Comparison of ENCODE assay signal across 11 cellular contexts in genomic region chr5:172931001-172931536, GRCh38. TPM values are rescaled to one million over a fixed set of nuclear protein-coding genes. Genes with fewer than 3 reads are reported as not detected.
DNase-seq lines count a peak whose midpoint lies in the region; ATAC-seq lines count a peak whose summit lies in the region.
"Had no signal": no experiment of that assay in that cellular context is flagged by ENCODE, and none has a peak within 500 bp of the region (broad histone marks: within the 10 kb centered on the region; RNA-seq: fewer than 3 reads in every experiment).

No MANE protein-coding gene starts in this region.

- ATAC-seq in naive B cell (ENCODE audit: low read depth in 2 of 2): peak in 1 of 2 donors; percentile 24
- ATAC-seq in HG03432 (IDR thresholded peaks at IDR 0.05; ENCODE audit: unreplicated experiment): no peak

- no peaks in the 10 kb centered on the region for H3K27me3 Mint-ChIP-seq in naive B cell

- H3K4me1 Mint-ChIP-seq in naive B cell: peaks cover 15 to 22% (median 21%) of the 10 kb centered on the region in 3 donors

- H3K9me3 Mint-ChIP-seq in naive B cell: no peaks in the 10 kb centered on the region

- H3K4me3 Mint-ChIP-seq in naive B cell: no peak overlapping the region

- peak overlapping the region; percentile 72 to 93 (median 85) for H3K27ac Mint-ChIP-seq in naive B cell

- in situ Hi-C loops in ACHN (cut with HindIII; ENCODE audit: low pct_ligation_motif_present, low pct_unique_long_range_greater_than_20kb, low sequenced_read_pairs): no loop called here

- peaks cover 9 to 29% of the 10 kb centered on the region in 2 donors for H3K36me3 Mint-ChIP-seq in naive B cell

- DNase-seq in ACHN: peak; percentile 96
- DNase-seq in HT1080 (ENCODE audit: low read depth): peak; percentile 93
- peak; percentile 67 for DNase-seq in dedifferentiated amniotic fluid mesenchymal stem cell (ENCODE audit: extremely low spot score)
- no peak for DNase-seq in naive B cell
- no peak for DNase-seq in OCI-M2 (lab: John Stamatoyannopoulos, UW; ENCODE audit: unreplicated experiment)
- no peak for DNase-seq in effector CD4-positive, alpha-beta T cell
- DNase-seq in stimulated activated CD4-positive, alpha-beta T cell treated with anti-CD3 and anti-CD28 coated beads, Interleukin-15, amount 100 ng/mL, for 24 hours: no peak
- DNase-seq: activated CD4-positive, CD25-positive, alpha-beta regulatory T cell treated with anti-CD3 and anti-CD28 coated beads, Interleukin-2, amount 50 U/mL, for 72 hours; DMS 273 treated with DMSO at 0.1 percent for 48 hours; midbrain had no signal

RNA-seq across cellular contexts. Expression of gene RPL26L1, which starts 28.2 kb away (rescaled TPM):
- 113 TPM in 2 replicates for total RNA-seq in HT1080 (2014; rRNA removed; shearing (Covaris generic))
- polyA plus RNA-seq in HT1080 (2015; cell fraction: cytosol; rRNA removed): 104 and 118 TPM in 2 replicates
- polyA plus RNA-seq in HT1080 (2015; cell fraction: nucleus; rRNA removed): 69.7 and 87.9 TPM in 2 replicates
- polyA plus RNA-seq in naive B cell (ENCODE audit: low read depth in 6 of 6): 10 to 100 TPM; 20.0 to 40.2 (median 27.7) TPM

RNA-seq across cellular contexts. Expression of gene ATP6V0E1, which starts 52.5 kb away (rescaled TPM):
- total RNA-seq in HT1080 (2014; rRNA removed; shearing (Covaris generic)): 109 and 141 TPM in 2 replicates
- 91.2 and 98.5 TPM in 2 replicates for polyA plus RNA-seq in HT1080 (2015; cell fraction: cytosol; rRNA removed)
- 25.8 and 35.5 TPM in 2 replicates for polyA plus RNA-seq in HT1080 (2015; cell fraction: nucleus; rRNA removed)
- 100 to 1,000 TPM; 386 to 553 (median 418) TPM for polyA plus RNA-seq in naive B cell (ENCODE audit: low read depth in 6 of 6)

Comparison
In these comparisons a context has a peak if more than half of its experiments do, and no peak if none do; other contexts are left out.
1. DNase-seq: peak in ACHN (single experiment), HT1080 (single experiment) and dedifferentiated amniotic fluid mesenchymal stem cell (single experiment); none in naive B cell (single experiment), OCI-M2 (single experiment), effector CD4-positive, alpha-beta T cell (single experiment) and stimulated activated CD4-positive, alpha-beta T cell treated with anti-CD3 and anti-CD28 coated beads, Interleukin-15, amount 100 ng/mL, for 24 hours (single experiment).